ENCODE assay signal across 21 cellular contexts in the genomic region with DNA sequence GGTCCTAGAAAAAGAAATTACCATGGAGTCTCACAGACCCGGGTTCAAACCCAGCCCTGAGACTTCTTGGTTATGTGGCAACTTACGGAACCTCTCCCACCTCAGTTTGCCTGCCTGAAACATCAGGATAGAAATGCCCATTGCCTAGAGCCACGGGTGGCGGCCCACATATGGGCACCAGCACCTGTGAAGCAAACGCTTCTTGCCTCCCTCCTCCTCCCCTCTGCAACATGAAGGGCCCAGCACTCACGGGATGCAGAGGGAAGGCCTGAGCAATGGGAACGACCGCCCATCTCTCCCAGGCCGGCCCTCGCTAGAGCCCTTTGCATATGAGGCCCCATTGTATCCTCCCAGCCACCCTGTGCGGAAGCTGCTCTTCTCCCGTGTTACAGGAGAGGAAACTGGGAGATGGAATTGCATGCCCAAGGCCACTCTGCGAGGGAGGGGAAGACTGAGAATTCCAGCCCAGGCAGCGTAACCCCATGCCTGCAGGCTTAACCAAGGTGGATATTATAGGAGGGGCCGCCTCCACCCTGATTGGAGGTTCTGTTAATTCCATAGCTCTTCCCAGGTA.
DNase-seq lines count a peak whose midpoint lies in the region; ATAC-seq, FAIRE-seq and TF ChIP-seq lines count a peak whose summit lies in the region.
"Had no signal": no experiment of that assay in that cellular context is flagged by ENCODE, and none has a peak within 500 bp of the region (broad histone marks: within the 10 kb centered on the region; RNA-seq: fewer than 3 reads in every experiment).

No MANE protein-coding gene starts in this region.

- H3K27me3 ChIP-seq in H1 (replicated peaks in 1 of 4; ENCODE audit: control insufficient read depth in 3 of 4, extremely low read depth in 1 of 4, insufficient read depth in 3 of 4, low read length in 3 of 4) (no peaks in the 10 kb centered on the region), mesendoderm (ENCODE audit: insufficient read depth, low read length, poor library complexity) (no peaks in the 10 kb centered on the region)
- H3K27me3 ChIP-seq: SJCRH30 had no signal

- no peak for TF ChIP-seq POLR2A in H1 (IDR thresholded peaks at IDR 0.05; ENCODE audit: control extremely low read depth in 1 of 2, low read depth in 2 of 2, low read length in 2 of 2)

- no peak for TF ChIP-seq EP300 in H1 (IDR thresholded peaks at IDR 0.05; ENCODE audit: borderline replicate concordance in 1 of 2, low read depth in 2 of 2, low read length in 2 of 2)

- peaks cover 21 to 35% of the 10 kb centered on the region in 2 donors for H3K4me1 Mint-ChIP-seq in stimulated activated naive B cell treated with anti-CD40 and anti-IgM and Interleukin-4, amounts not matched to agents 10 μg/mL and 1 μg/mL and 100 μg/mL, for 72 hours

- no peak overlapping the region for H2BK15ac ChIP-seq in H1 (ENCODE audit: low read length)
- no peak overlapping the region for H2BK15ac ChIP-seq in mesendoderm (replicated peaks; ENCODE audit: low read depth)

- H3K4me3 Mint-ChIP-seq in stimulated activated naive B cell treated with anti-CD40 and anti-IgM and Interleukin-4, amounts not matched to agents 10 μg/mL and 1 μg/mL and 100 μg/mL, for 72 hours = no peak overlapping the region
- H3K4me3 Mint-ChIP-seq: CD4-positive, alpha-beta T cell had no signal

- H3K79me1 ChIP-seq in H1 (ENCODE audit: low read depth, low read length) (no peaks in the 10 kb centered on the region), mesendoderm (ENCODE audit: low read length) (no peaks in the 10 kb centered on the region)

- no peak overlapping the region for H2BK5ac ChIP-seq in H1 (ENCODE audit: low read depth, low read length)
- H2BK5ac ChIP-seq in mesendoderm (ENCODE audit: low read length) = no peak overlapping the region

- H2BK120ac ChIP-seq in H1 (replicated peaks; ENCODE audit: low read depth, low read length) (no peak overlapping the region), mesendoderm (ENCODE audit: low read depth, low read length) (no peak overlapping the region)

- POLR2A ChIA-PET in H1 (lab: Charles Lee; ENCODE audit: partially characterized antibody) = no interaction called here
- POLR2A ChIA-PET in HEK293T (lab: Yijun Ruan, JAX) = no interaction called here

- H3K36me3 Mint-ChIP-seq in stimulated activated naive B cell treated with anti-CD40 and anti-IgM and Interleukin-4, amounts not matched to agents 10 μg/mL and 1 μg/mL and 100 μg/mL, for 72 hours = peaks cover 26 to 41% of the 10 kb centered on the region in 2 donors

- CTCF ChIA-PET in H1 (lab: Charles Lee; ENCODE audit: partially characterized antibody) (interaction anchor here (0.6 to 2.0 kb wide), 4 partner anchors 9 to 264 kb away, joined by 3 to 11 read pairs (median 5); no protein-coding TSS in a partner anchor), HEK293T (lab: Yijun Ruan, JAX) (no interaction called here)

- H3K56ac ChIP-seq in H1 (replicated peaks; ENCODE audit: insufficient read length, low read depth, low read length) (no peak overlapping the region), mesendoderm (ENCODE audit: low read length) (no peak overlapping the region)

- H4K20me1 ChIP-seq in H1 (replicated peaks in 1 of 2; ENCODE audit: control insufficient read depth in 1 of 2, insufficient read depth in 2 of 2, low read length in 2 of 2) = no peaks in the 10 kb centered on the region

- no peak overlapping the region for H3K4me3 ChIP-seq in H1 (ENCODE audit: extremely low read depth in 1 of 4, insufficient read depth in 2 of 4, low read depth in 3 of 4, low read length in 4 of 4)
- H3K4me3 ChIP-seq in mesendoderm (ENCODE audit: low read length) = no peak overlapping the region
- H3K4me3 ChIP-seq: SJCRH30 had no signal

- peak; percentile 24 for DNase-seq in Right ventricle myocardium superior
- DNase-seq in Right ventricle myocardium inferior (ENCODE audit: missing footprints) = no peak
- no peak for DNase-seq in H1 (ENCODE audit: low read depth in 1 of 2, low spot score in 2 of 2)
- DNase-seq in mesendoderm = peak; percentile 54
- no peak for DNase-seq in stimulated activated naive B cell treated with anti-CD40 and anti-IgM and Interleukin-4, amounts not matched to agents 10 μg/mL and 1 μg/mL and 100 μg/mL, for 72 hours
- DNase-seq in HEK293T (ENCODE audit: extremely low spot score) = no peak
- DNase-seq: 8988T; Caco-2; CD4-positive, alpha-beta T cell; GF-D8; NCI-H1417; NCI-H187; NCI-H2107; NCI-H2227 treated with DMSO at 0.1 percent for 48 hours; NCI-H510A treated with DMSO at 0.1 percent for 48 hours; NCI-H82; RPMI8226; SJCRH30 had no signal

- no peak overlapping the region for H3K23ac ChIP-seq in H1 (ENCODE audit: insufficient read length)
- no peak overlapping the region for H3K23ac ChIP-seq in mesendoderm (ENCODE audit: low read length)

- WGBS in H1 (ENCODE audit: extremely low coverage in 1 of 2, insufficient coverage in 1 of 2, insufficient read length in 1 of 2, insufficient replicate concordance in 2 of 2, low coverage in 1 of 2, low lambda C conversion rate in 2 of 2, missing lambda C conversion rate in 1 of 2), 2 experiments = 72% methylated on average over 14 of the region's 15 CpGs; no CpG with 5 or more reads in 1 of the 2 experiments
- no CpG with 5 or more reads among the region's 15 CpGs for WGBS in mesendoderm (ENCODE audit: extremely low coverage, insufficient coverage, low lambda C conversion rate)

- no peaks in the 10 kb centered on the region for H3K9me3 Mint-ChIP-seq in stimulated activated naive B cell treated with anti-CD40 and anti-IgM and Interleukin-4, amounts not matched to agents 10 μg/mL and 1 μg/mL and 100 μg/mL, for 72 hours
- H3K9me3 Mint-ChIP-seq: CD4-positive, alpha-beta T cell had no signal

- H3K27ac Mint-ChIP-seq in stimulated activated naive B cell treated with anti-CD40 and anti-IgM and Interleukin-4, amounts not matched to agents 10 μg/mL and 1 μg/mL and 100 μg/mL, for 72 hours = peak overlapping the region; percentile 37
- H3K27ac Mint-ChIP-seq: CD4-positive, alpha-beta T cell had no signal

- H3K23me2 ChIP-seq in H1 (ENCODE audit: low read depth, low read length) = no peaks in the 10 kb centered on the region

- H3K9ac ChIP-seq in H1 (replicated peaks in 1 of 4; ENCODE audit: extremely low read depth in 1 of 4, low read depth in 3 of 4, low read length in 3 of 4) (no peak overlapping the region), mesendoderm (ENCODE audit: low read length) (no peak overlapping the region)
- H3K9ac ChIP-seq: KMS-11 had no signal

- no peak overlapping the region for H2AK5ac ChIP-seq in H1 (ENCODE audit: low read depth, low read length)
- no peak overlapping the region for H2AK5ac ChIP-seq in mesendoderm (ENCODE audit: low read length)

- H3K4ac ChIP-seq in H1 (replicated peaks; ENCODE audit: insufficient read length, low read depth, low read length) = no peak overlapping the region
- no peak overlapping the region for H3K4ac ChIP-seq in mesendoderm (ENCODE audit: low read depth, low read length)

- H3K14ac ChIP-seq in H1 (ENCODE audit: insufficient read length) = no peak overlapping the region

- H3K4me1 ChIP-seq in H1 (replicated peaks in 1 of 4; ENCODE audit: control insufficient read depth in 3 of 4, insufficient read depth in 4 of 4, low read length in 3 of 4) (peaks cover 0 to 5% (median 1%) of the 10 kb centered on the region in 4 experiments; a peak in 3 of 7 replicates), mesendoderm (ENCODE audit: control insufficient read depth, low read depth, low read length) (no peaks in the 10 kb centered on the region)
- H3K4me1 ChIP-seq: Caco-2 had no signal

- H4K5ac ChIP-seq in H1 (ENCODE audit: insufficient read length, low read depth, low read length) = no peak overlapping the region
- no peak overlapping the region for H4K5ac ChIP-seq in mesendoderm (ENCODE audit: low read length)

- H3K79me2 ChIP-seq in H1 (ENCODE audit: control insufficient read depth in 1 of 2, insufficient read depth in 2 of 2, low read length in 2 of 2) (no peaks in the 10 kb centered on the region), mesendoderm (ENCODE audit: control insufficient read depth, insufficient read depth, low read length) (no peaks in the 10 kb centered on the region)

- H2BK12ac ChIP-seq in H1 (ENCODE audit: low read depth, low read length) = no peak overlapping the region

- no peak for TF ChIP-seq CTCF in H1 (IDR thresholded peaks at IDR 0.05; ENCODE audit: control extremely low read depth in 1 of 3, insufficient read depth in 1 of 3, low read depth in 1 of 3, low read length in 3 of 3)

- H4K8ac ChIP-seq in H1 (ENCODE audit: extremely low read depth, insufficient read depth, low read length) = no peak overlapping the region
- H4K8ac ChIP-seq in mesendoderm (ENCODE audit: low read depth, low read length) = no peak overlapping the region

- H2AFZ ChIP-seq in H1 (ENCODE audit: low read length) = no peak overlapping the region

- H4K91ac ChIP-seq in H1 (replicated peaks; ENCODE audit: insufficient read length, low read length) = no peak overlapping the region

- no peaks in the 10 kb centered on the region for H3K9me3 ChIP-seq in H1 (ENCODE audit: insufficient read depth in 2 of 2, low read depth in 1 of 2, low read length in 1 of 2)
- H3K9me3 ChIP-seq: Caco-2, SJCRH30 had no signal

- TF ChIP-seq RAD21 in H1 (IDR thresholded peaks at IDR 0.05 in 1 of 2, conservative IDR thresholded peaks at IDR 0.05 in 1 of 2; ENCODE audit: low read depth in 2 of 2, low read length in 2 of 2) = no peak

- no peak overlapping the region for H3K4me2 ChIP-seq in H1 (ENCODE audit: insufficient read depth in 1 of 2, low read depth in 2 of 2, low read length in 2 of 2)
- no peak overlapping the region for H3K4me2 ChIP-seq in mesendoderm (ENCODE audit: low read length)
- H3K4me2 ChIP-seq: KMS-11 had no signal

- no peaks in the 10 kb centered on the region for H3K27me3 Mint-ChIP-seq in stimulated activated naive B cell treated with anti-CD40 and anti-IgM and Interleukin-4, amounts not matched to agents 10 μg/mL and 1 μg/mL and 100 μg/mL, for 72 hours
- H3K27me3 Mint-ChIP-seq: CD4-positive, alpha-beta T cell had no signal

- H3K27ac ChIP-seq in H1 (ENCODE audit: low read depth, low read length) (no peak overlapping the region), mesendoderm (ENCODE audit: low read depth, low read length) (no peak overlapping the region)
- H3K27ac ChIP-seq: KMS-11, SJCRH30 had no signal

- ATAC-seq in Right ventricle myocardium superior (ENCODE audit: poor library complexity) (no peak), Right ventricle myocardium inferior (no peak), HG02870 (IDR thresholded peaks at IDR 0.05; ENCODE audit: unreplicated experiment) (no peak), HG03108 (IDR thresholded peaks at IDR 0.05; ENCODE audit: unreplicated experiment) (no peak)
- ATAC-seq in stimulated activated naive B cell treated with anti-CD40 and anti-IgM and Interleukin-4, amounts not matched to agents 10 μg/mL and 1 μg/mL and 100 μg/mL, for 72 hours (replicated peaks) = no peak

- no peak overlapping the region; the same call in 1 of the 2 replicates for H3K18ac ChIP-seq in H1 (ENCODE audit: extremely low read depth, low read length)
- H3K18ac ChIP-seq in mesendoderm (ENCODE audit: low read length) = no peak overlapping the region

- H3K36me3 ChIP-seq in H1 (ENCODE audit: control insufficient read depth in 2 of 4, insufficient read depth in 4 of 4, low read length in 3 of 4) = no peaks in the 10 kb centered on the region
- H3K36me3 ChIP-seq in mesendoderm (ENCODE audit: control insufficient read depth, insufficient read depth, low read length) = no peaks in the 10 kb centered on the region
- H3K36me3 ChIP-seq: SJCRH30 had no signal

- no peak overlapping the region for H2BK20ac ChIP-seq in H1 (ENCODE audit: low read length)

- intact Hi-C loops in Right ventricle myocardium superior (cut with DNase I) (no loop called here), Right ventricle myocardium inferior (cut with DNase I) (no loop called here)

- FAIRE-seq in H1 (lab: Jason Lieb, UNC) = no peak

Comparison
In these comparisons a context has a peak if more than half of its experiments do, and no peak if none do; other contexts are left out.
1. DNase-seq: peak in Right ventricle myocardium superior (single experiment) and mesendoderm (single experiment); none in Right ventricle myocardium inferior (single experiment), H1 (0 of 2), stimulated activated naive B cell treated with anti-CD40 and anti-IgM and Interleukin-4, amounts not matched to agents 10 μg/mL and 1 μg/mL and 100 μg/mL, for 72 hours (single experiment) and HEK293T (single experiment).